Comparison of ENCODE assay signal across 2 cellular contexts in the genomic region with DNA sequence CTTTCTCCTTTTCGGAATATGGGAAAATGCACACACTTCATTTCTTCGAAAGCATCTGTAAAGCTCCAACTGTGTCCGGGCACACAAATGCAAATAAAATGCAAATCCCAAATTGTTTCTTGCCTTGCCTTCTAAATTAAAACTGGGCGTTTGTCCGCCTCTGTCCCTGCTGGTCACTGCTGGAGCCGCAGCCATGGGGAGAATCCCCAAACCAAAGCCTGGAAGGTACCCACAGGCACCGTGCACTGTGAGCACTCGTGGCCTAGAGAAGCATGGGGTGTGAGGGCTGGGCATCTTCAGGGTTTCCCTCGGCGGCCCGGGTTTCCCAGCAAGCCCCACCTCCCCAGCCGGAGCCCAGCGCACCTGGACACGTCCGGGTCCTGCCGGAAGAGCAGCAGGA.
TF ChIP-seq lines count a peak whose summit lies in the region.

No MANE protein-coding gene starts in this region.

TF ChIP-seq in HepG2, 621 proteins besides CTCF, POLR2A, EP300 and RAD21:
- TF ChIP-seq SP2 (CRISPR knock-in tag; IDR thresholded peaks at IDR 0.05): no peak
- TF ChIP-seq, protein P1, sequence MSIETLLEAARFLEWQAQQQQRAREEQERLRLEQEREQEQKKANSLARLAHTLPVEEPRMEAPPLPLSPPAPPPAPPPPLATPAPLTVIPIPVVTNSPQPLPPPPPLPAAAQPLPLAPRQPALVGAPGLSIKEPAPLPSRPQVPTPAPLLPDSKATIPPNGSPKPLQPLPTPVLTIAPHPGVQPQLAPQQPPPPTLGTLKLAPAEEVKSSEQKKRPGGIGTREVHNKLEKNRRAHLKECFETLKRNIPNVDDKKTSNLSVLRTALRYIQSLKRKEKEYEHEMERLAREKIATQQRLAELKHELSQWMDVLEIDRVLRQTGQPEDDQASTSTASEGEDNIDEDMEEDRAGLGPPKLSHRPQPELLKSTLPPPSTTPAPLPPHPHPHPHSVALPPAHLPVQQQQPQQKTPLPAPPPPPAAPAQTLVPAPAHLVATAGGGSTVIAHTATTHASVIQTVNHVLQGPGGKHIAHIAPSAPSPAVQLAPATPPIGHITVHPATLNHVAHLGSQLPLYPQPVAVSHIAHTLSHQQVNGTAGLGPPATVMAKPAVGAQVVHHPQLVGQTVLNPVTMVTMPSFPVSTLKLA (IDR thresholded peaks at IDR 0.05): no peak
- TF ChIP-seq, protein P2, sequence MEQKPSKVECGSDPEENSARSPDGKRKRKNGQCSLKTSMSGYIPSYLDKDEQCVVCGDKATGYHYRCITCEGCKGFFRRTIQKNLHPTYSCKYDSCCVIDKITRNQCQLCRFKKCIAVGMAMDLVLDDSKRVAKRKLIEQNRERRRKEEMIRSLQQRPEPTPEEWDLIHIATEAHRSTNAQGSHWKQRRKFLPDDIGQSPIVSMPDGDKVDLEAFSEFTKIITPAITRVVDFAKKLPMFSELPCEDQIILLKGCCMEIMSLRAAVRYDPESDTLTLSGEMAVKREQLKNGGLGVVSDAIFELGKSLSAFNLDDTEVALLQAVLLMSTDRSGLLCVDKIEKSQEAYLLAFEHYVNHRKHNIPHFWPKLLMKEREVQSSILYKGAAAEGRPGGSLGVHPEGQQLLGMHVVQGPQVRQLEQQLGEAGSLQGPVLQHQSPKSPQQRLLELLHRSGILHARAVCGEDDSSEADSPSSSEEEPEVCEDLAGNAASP (CRISPR knock-in tag; IDR thresholded peaks at IDR 0.05; ENCODE audit: borderline replicate concordance): no peak
- no peak for TF ChIP-seq ZNF333 (CRISPR knock-in tag; IDR thresholded peaks at IDR 0.05; ENCODE audit: borderline replicate concordance)
- TF ChIP-seq, protein P3, sequence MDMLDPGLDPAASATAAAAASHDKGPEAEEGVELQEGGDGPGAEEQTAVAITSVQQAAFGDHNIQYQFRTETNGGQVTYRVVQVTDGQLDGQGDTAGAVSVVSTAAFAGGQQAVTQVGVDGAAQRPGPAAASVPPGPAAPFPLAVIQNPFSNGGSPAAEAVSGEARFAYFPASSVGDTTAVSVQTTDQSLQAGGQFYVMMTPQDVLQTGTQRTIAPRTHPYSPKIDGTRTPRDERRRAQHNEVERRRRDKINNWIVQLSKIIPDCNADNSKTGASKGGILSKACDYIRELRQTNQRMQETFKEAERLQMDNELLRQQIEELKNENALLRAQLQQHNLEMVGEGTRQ (IDR thresholded peaks at IDR 0.05; ENCODE audit: low read depth, low read length): no peak
- TF ChIP-seq, protein P3 (CRISPR knock-in tag; IDR thresholded peaks at IDR 0.05; ENCODE audit: borderline replicate concordance): no peak
- TF ChIP-seq ZNF737 (CRISPR knock-in tag; IDR thresholded peaks at IDR 0.05; ENCODE audit: borderline replicate concordance): no peak
- no peak for TF ChIP-seq JUNB (CRISPR knock-in tag; IDR thresholded peaks at IDR 0.05; ENCODE audit: borderline replicate concordance)
- TF ChIP-seq ZNF543 (CRISPR knock-in tag; IDR thresholded peaks at IDR 0.05): no peak
- TF ChIP-seq ZBTB46 (CRISPR knock-in tag; IDR thresholded peaks at IDR 0.05; ENCODE audit: borderline replicate concordance): no peak
- no peak for TF ChIP-seq ZNF549 (CRISPR knock-in tag; IDR thresholded peaks at IDR 0.05)
- no peak for TF ChIP-seq GPN1 (CRISPR knock-in tag; IDR thresholded peaks at IDR 0.05; ENCODE audit: borderline replicate concordance)

TF ChIP-seq in WTC11, 78 proteins besides CTCF, POLR2A, EP300 and RAD21:
- TF ChIP-seq ATF6 (CRISPR knock-in tag; IDR thresholded peaks at IDR 0.05) (no peak), ATF1 (CRISPR knock-in tag; IDR thresholded peaks at IDR 0.05) (no peak), ZNF512 (CRISPR knock-in tag; IDR thresholded peaks at IDR 0.05; ENCODE audit: borderline replicate concordance) (no peak), CBFB (CRISPR knock-in tag; IDR thresholded peaks at IDR 0.05; ENCODE audit: low read depth) (no peak), ZNF396 (CRISPR knock-in tag; IDR thresholded peaks at IDR 0.05; ENCODE audit: borderline replicate concordance) (no peak), ESRRA (CRISPR knock-in tag; IDR thresholded peaks at IDR 0.05; ENCODE audit: borderline replicate concordance) (no peak), RORB (CRISPR knock-in tag; IDR thresholded peaks at IDR 0.05) (no peak), FOXP1 (CRISPR knock-in tag; IDR thresholded peaks at IDR 0.05; ENCODE audit: borderline replicate concordance) (no peak), CDX4 (CRISPR knock-in tag; IDR thresholded peaks at IDR 0.05; ENCODE audit: borderline replicate concordance) (no peak), ATF3 (CRISPR knock-in tag; conservative IDR thresholded peaks at IDR 0.05) (no peak), ZNF317 (CRISPR knock-in tag; IDR thresholded peaks at IDR 0.05; ENCODE audit: borderline replicate concordance, low read depth) (no peak), JAZF1 (CRISPR knock-in tag; IDR thresholded peaks at IDR 0.05) (no peak), KAT7 (CRISPR knock-in tag; IDR thresholded peaks at IDR 0.05; ENCODE audit: borderline replicate concordance) (no peak), TEAD4 (CRISPR knock-in tag; IDR thresholded peaks at IDR 0.05) (no peak)
- TF ChIP-seq, protein P4, sequence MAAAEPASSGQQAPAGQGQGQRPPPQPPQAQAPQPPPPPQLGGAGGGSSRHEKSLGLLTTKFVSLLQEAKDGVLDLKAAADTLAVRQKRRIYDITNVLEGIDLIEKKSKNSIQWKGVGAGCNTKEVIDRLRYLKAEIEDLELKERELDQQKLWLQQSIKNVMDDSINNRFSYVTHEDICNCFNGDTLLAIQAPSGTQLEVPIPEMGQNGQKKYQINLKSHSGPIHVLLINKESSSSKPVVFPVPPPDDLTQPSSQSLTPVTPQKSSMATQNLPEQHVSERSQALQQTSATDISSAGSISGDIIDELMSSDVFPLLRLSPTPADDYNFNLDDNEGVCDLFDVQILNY (CRISPR knock-in tag; IDR thresholded peaks at IDR 0.05): no peak
- TF ChIP-seq, protein P5, sequence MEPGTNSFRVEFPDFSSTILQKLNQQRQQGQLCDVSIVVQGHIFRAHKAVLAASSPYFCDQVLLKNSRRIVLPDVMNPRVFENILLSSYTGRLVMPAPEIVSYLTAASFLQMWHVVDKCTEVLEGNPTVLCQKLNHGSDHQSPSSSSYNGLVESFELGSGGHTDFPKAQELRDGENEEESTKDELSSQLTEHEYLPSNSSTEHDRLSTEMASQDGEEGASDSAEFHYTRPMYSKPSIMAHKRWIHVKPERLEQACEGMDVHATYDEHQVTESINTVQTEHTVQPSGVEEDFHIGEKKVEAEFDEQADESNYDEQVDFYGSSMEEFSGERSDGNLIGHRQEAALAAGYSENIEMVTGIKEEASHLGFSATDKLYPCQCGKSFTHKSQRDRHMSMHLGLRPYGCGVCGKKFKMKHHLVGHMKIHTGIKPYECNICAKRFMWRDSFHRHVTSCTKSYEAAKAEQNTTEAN (CRISPR knock-in tag; IDR thresholded peaks at IDR 0.05): no peak
